In the genomic region with DNA sequence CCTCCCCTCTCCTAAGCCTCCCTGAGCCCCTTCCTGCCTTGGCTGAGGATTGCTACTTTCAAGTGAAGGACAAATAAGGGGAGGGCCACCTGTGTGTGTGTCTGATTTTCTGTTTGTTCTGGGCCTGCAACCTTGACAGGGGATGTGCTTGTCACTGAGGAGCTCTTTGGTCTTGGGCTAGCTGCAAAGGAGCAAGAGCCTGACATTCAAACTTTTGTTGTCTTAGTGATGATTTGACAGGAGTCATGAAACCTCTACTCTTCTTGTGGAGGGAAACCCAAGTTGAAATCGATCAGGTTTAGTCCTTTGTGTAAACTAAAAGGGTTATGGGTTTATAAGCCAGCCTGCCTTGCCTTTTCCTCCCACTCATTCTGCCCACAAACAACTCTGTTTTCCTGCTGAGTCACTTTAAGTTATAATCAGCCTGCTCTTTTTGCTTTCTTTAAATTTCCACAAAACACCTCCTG, we compare ENCODE assay signal across 12 cellular contexts. TPM values are rescaled to one million over a fixed set of nuclear protein-coding genes. Genes with fewer than 3 reads are reported as not detected.
DNase-seq lines count a peak whose midpoint lies in the region; TF ChIP-seq lines count a peak whose summit lies in the region.
"Had no signal": no experiment of that assay in that cellular context is flagged by ENCODE, and none has a peak within 500 bp of the region (broad histone marks: within the 10 kb centered on the region; RNA-seq: fewer than 3 reads in every experiment).

No MANE protein-coding gene starts in this region.

- peaks cover 77% of the 10 kb centered on the region for H3K36me3 Mint-ChIP-seq in activated naive CD4-positive, alpha-beta T cell treated with anti-CD3 and anti-CD28 coated beads, Interleukin-2, amount 10 ng/mL, durations not matched to agents 7 days and 5 days
- peaks cover 49% of the 10 kb centered on the region for H3K36me3 Mint-ChIP-seq in type B pancreatic cell

- no peak for TF ChIP-seq CTCF in adrenal gland (IDR thresholded peaks at IDR 0.05)
- no peak for TF ChIP-seq CTCF in type B pancreatic cell (conservative IDR thresholded peaks at IDR 0.05)

- no peaks in the 10 kb centered on the region for H3K9me3 ChIP-seq in adrenal gland (replicated peaks in 1 of 3)
- H3K9me3 ChIP-seq: BLaER1, prostate gland had no signal

- DNase-seq in activated naive CD4-positive, alpha-beta T cell treated with anti-CD3 and anti-CD28 coated beads, Interleukin-2, amount 10 ng/mL, durations not matched to agents 7 days and 5 days = no peak
- no peak for DNase-seq in activated naive CD4-positive, alpha-beta T cell treated with Interleukin-2 at 50 U/mL for 16 hours
- DNase-seq in adrenal gland = peak in 1 of 7 donors; percentile 16
- DNase-seq in kidney tubule cell (ENCODE audit: low spot score) = peak; percentile 52
- DNase-seq in type B pancreatic cell (ENCODE audit: extremely low spot score, unreplicated experiment) = no peak
- no peak for DNase-seq in stimulated activated CD4-positive, alpha-beta T cell treated with anti-CD3 and anti-CD28 coated beads, Interleukin-2, amount 100 ng/mL, for 24 hours
- DNase-seq in SKM-1 treated with dmso at 0.1 percent for 144 hours (lab: John Stamatoyannopoulos, UW; ENCODE audit: unreplicated experiment) = no peak
- DNase-seq: PC-9; stimulated activated naive CD4-positive, alpha-beta T cell had no signal

- no peak overlapping the region for H3K4me3 ChIP-seq in adrenal gland
- H3K4me3 ChIP-seq: BLaER1, PC-9, prostate gland had no signal

- peak overlapping the region; percentile 44 for H3K27ac Mint-ChIP-seq in activated naive CD4-positive, alpha-beta T cell treated with anti-CD3 and anti-CD28 coated beads, Interleukin-2, amount 10 ng/mL, durations not matched to agents 7 days and 5 days
- no peak overlapping the region for H3K27ac Mint-ChIP-seq in type B pancreatic cell

- H3K27me3 Mint-ChIP-seq in activated naive CD4-positive, alpha-beta T cell treated with anti-CD3 and anti-CD28 coated beads, Interleukin-2, amount 10 ng/mL, durations not matched to agents 7 days and 5 days = no peaks in the 10 kb centered on the region
- H3K27me3 Mint-ChIP-seq in type B pancreatic cell = no peaks in the 10 kb centered on the region

- intact Hi-C loops in adrenal gland (cut with DNase I) = no loop called here

- no peak overlapping the region for H3K4me3 Mint-ChIP-seq in activated naive CD4-positive, alpha-beta T cell treated with anti-CD3 and anti-CD28 coated beads, Interleukin-2, amount 10 ng/mL, durations not matched to agents 7 days and 5 days
- no peak overlapping the region for H3K4me3 Mint-ChIP-seq in type B pancreatic cell

- H3K27ac ChIP-seq in adrenal gland (peak overlapping the region in 3 of 5 donors; percentile 9 to 79 (median 63)), temporal lobe (ENCODE audit: low read depth, low read length) (peak overlapping the region; percentile 95)
- H3K27ac ChIP-seq: BLaER1, PC-9, prostate gland had no signal

- WGBS in adrenal gland, 4 donors = 5 to 25% (median 19%) methylated on average over 1 of the region's 1 CpG

- H3K27me3 ChIP-seq in adrenal gland = no peaks in the 10 kb centered on the region
- H3K27me3 ChIP-seq: BLaER1 had no signal

- H3K36me3 ChIP-seq in adrenal gland (replicated peaks in 1 of 2) = peaks cover 0 to 94% of the 10 kb centered on the region in 2 donors

- peaks cover 32 to 42% of the 10 kb centered on the region in 2 donors for H3K4me1 ChIP-seq in adrenal gland (replicated peaks in 1 of 2)
- H3K4me1 ChIP-seq: BLaER1, prostate gland had no signal

- CTCF ChIA-PET in activated naive CD4-positive, alpha-beta T cell treated with anti-CD3 and anti-CD28 coated beads, Interleukin-2, amount 10 ng/mL, durations not matched to agents 7 days and 5 days (lab: Charles Lee) = interaction anchor here (0.8 to 1.7 kb wide), 3 partner anchors 16 to 108 kb away, joined by 3 to 7 read pairs (median 4); partner anchors contain the start of gene CLTA

- no peak for TF ChIP-seq POLR2A in adrenal gland (IDR thresholded peaks at IDR 0.05)

- no peaks in the 10 kb centered on the region for H3K9me3 Mint-ChIP-seq in activated naive CD4-positive, alpha-beta T cell treated with anti-CD3 and anti-CD28 coated beads, Interleukin-2, amount 10 ng/mL, durations not matched to agents 7 days and 5 days
- no peaks in the 10 kb centered on the region for H3K9me3 Mint-ChIP-seq in type B pancreatic cell

- peaks cover 31% of the 10 kb centered on the region for H3K4me1 Mint-ChIP-seq in activated naive CD4-positive, alpha-beta T cell treated with anti-CD3 and anti-CD28 coated beads, Interleukin-2, amount 10 ng/mL, durations not matched to agents 7 days and 5 days
- no peaks in the 10 kb centered on the region for H3K4me1 Mint-ChIP-seq in type B pancreatic cell (ENCODE audit: unreplicated experiment)

RNA-seq across cellular contexts. Expression of gene CLTA, which starts 16.9 kb away (rescaled TPM):
- total RNA-seq in adrenal gland = 100 to 1,000 TPM; 167 to 301 (median 230) TPM
- polyA plus RNA-seq in adrenal gland = 100 to 1,000 TPM in 2 of 3 donors, 10 to 100 TPM in 1; 95.6 to 199 (median 126) TPM
- total RNA-seq in temporal lobe = 92.9 TPM
- total RNA-seq in type B pancreatic cell (ENCODE audit: low replicate concordance) = 220 and 233 TPM in 2 replicates

RNA-seq across cellular contexts. Expression of gene CCIN, which starts 38.4 kb away (rescaled TPM):
- total RNA-seq in adrenal gland = 1 to 10 TPM in 3 of 8 donors, under 1 TPM in 5; 0.22 to 1.9 (median 0.49) TPM
- polyA plus RNA-seq in adrenal gland = 1 to 10 TPM in 1 of 3 donors, under 1 TPM in 2; 0.20 to 1.2 (median 0.32) TPM
- under 0.01 TPM for total RNA-seq in temporal lobe
- total RNA-seq in type B pancreatic cell (ENCODE audit: low replicate concordance) = not detected in 2 replicates
- total RNA-seq: PC-9 had no signal

RNA-seq across cellular contexts. Expression of gene GNE, which starts 50.7 kb away (rescaled TPM):
- total RNA-seq in adrenal gland (10 to 100 TPM; 16.3 to 34.3 (median 21.1) TPM), temporal lobe (34.7 TPM), type B pancreatic cell (ENCODE audit: low replicate concordance) (9.5 and 16.3 TPM in 2 replicates)
- 10 to 100 TPM in 1 of 3 donors, 1 to 10 TPM in 2; 4.8 to 28.3 (median 5.1) TPM for polyA plus RNA-seq in adrenal gland
